1 cellular context compared by ENCODE assay signal in genomic region chr10:78716034-78716660, GRCh38.
TF ChIP-seq lines count a peak whose summit lies in the region.

No MANE protein-coding gene starts in this region.

TF ChIP-seq in IMR-90, 13 proteins besides CTCF, POLR2A, EP300 and RAD21 (continued from another document):
- TF ChIP-seq USF2 (IDR thresholded peaks at IDR 0.05; ENCODE audit: low read depth, low read length) (no peak), NFE2L2 (IDR thresholded peaks at IDR 0.05; ENCODE audit: low read depth, low read length) (no peak), RFX5 (IDR thresholded peaks at IDR 0.05; ENCODE audit: low read depth, low read length) (no peak), MAZ (IDR thresholded peaks at IDR 0.05; ENCODE audit: borderline replicate concordance, low read depth, low read length) (no peak), CEBPB (IDR thresholded peaks at IDR 0.05; ENCODE audit: low read depth, low read length) (no peak)
